Comparison of ENCODE assay signal across 15 cellular contexts in genomic region chr4:84846985-84847384, GRCh38.
"Had no signal": no experiment of that assay in that cellular context is flagged by ENCODE, and none has a peak within 500 bp of the region (broad histone marks: within the 10 kb centered on the region; RNA-seq: fewer than 3 reads in every experiment).

No MANE protein-coding gene starts in this region.

- H3K4me3 ChIP-seq: breast epithelium, heart right ventricle, lower lobe of right lung, ovary had no signal

- H3K4me3 Mint-ChIP-seq: activated CD4-positive, alpha-beta T cell treated with anti-CD3 and anti-CD28 coated beads, Interleukin-2, amount 10 ng/mL, durations not matched to agents 7 days and 5 days; activated naive CD8-positive, alpha-beta T cell treated with anti-CD3 and anti-CD28 coated beads for 36 hours; activated T-helper 1 cell treated with anti-CD3 and anti-CD28 coated beads, Interleukin-12 subunit alpha, Interleukin-12 subunit beta, Interleukin-2, Interleukin-4 antibody, amounts not matched to agents 30 ng/mL and 10 ng/mL and 1 ng/mL, durations not matched to agents 14 hours and 24 hours and 36 hours; dendritic cell treated with granulocyte-macrophage colony-stimulating factor and Interleukin-4, amounts not matched to agents 40 ng/mL and 50 ng/mL, for 4 days; effector memory CD8-positive, alpha-beta T cell; mesothelial cell of epicardium; stimulated activated naive B cell treated with anti-CD40 and anti-IgM and Interleukin-4, amounts not matched to agents 10 μg/mL and 1 μg/mL and 100 μg/mL, for 72 hours had no signal

- H3K36me3 Mint-ChIP-seq: activated naive CD8-positive, alpha-beta T cell treated with anti-CD3 and anti-CD28 coated beads for 36 hours; stimulated activated naive B cell treated with anti-CD40 and anti-IgM and Interleukin-4, amounts not matched to agents 10 μg/mL and 1 μg/mL and 100 μg/mL, for 72 hours had no signal

- H3K4me1 Mint-ChIP-seq: activated CD4-positive, alpha-beta T cell treated with anti-CD3 and anti-CD28 coated beads, Interleukin-2, amount 10 ng/mL, durations not matched to agents 7 days and 5 days; activated naive CD8-positive, alpha-beta T cell treated with anti-CD3 and anti-CD28 coated beads for 36 hours; stimulated activated naive B cell treated with anti-CD40 and anti-IgM and Interleukin-4, amounts not matched to agents 10 μg/mL and 1 μg/mL and 100 μg/mL, for 72 hours had no signal

- H3K36me3 ChIP-seq: breast epithelium, ovary had no signal

- DNase-seq: activated CD4-positive, alpha-beta T cell treated with anti-CD3 and anti-CD28 coated beads, Interleukin-2, amount 10 ng/mL, durations not matched to agents 7 days and 5 days; activated naive CD8-positive, alpha-beta T cell treated with anti-CD3 and anti-CD28 coated beads for 36 hours; anterior cingulate cortex; effector memory CD8-positive, alpha-beta T cell; heart right ventricle; lower lobe of right lung; ovary; stimulated activated CD4-positive, alpha-beta T cell treated with anti-CD3 and anti-CD28 coated beads, Interleukin-4, amount 100 ng/mL, for 1 hour; stimulated activated naive B cell treated with anti-CD40 and anti-IgM and Interleukin-4, amounts not matched to agents 10 μg/mL and 1 μg/mL and 100 μg/mL, for 72 hours; substantia nigra; trophoblast cell had no signal

- H3K27me3 ChIP-seq: breast epithelium, heart right ventricle, ovary had no signal

- H3K27ac Mint-ChIP-seq: activated CD4-positive, alpha-beta T cell treated with anti-CD3 and anti-CD28 coated beads, Interleukin-2, amount 10 ng/mL, durations not matched to agents 7 days and 5 days; activated naive CD8-positive, alpha-beta T cell treated with anti-CD3 and anti-CD28 coated beads for 36 hours; activated T-helper 1 cell treated with anti-CD3 and anti-CD28 coated beads, Interleukin-12 subunit alpha, Interleukin-12 subunit beta, Interleukin-2, Interleukin-4 antibody, amounts not matched to agents 30 ng/mL and 10 ng/mL and 1 ng/mL, durations not matched to agents 14 hours and 24 hours and 36 hours; dendritic cell treated with granulocyte-macrophage colony-stimulating factor and Interleukin-4, amounts not matched to agents 40 ng/mL and 50 ng/mL, for 4 days; effector memory CD8-positive, alpha-beta T cell; mesothelial cell of epicardium; stimulated activated naive B cell treated with anti-CD40 and anti-IgM and Interleukin-4, amounts not matched to agents 10 μg/mL and 1 μg/mL and 100 μg/mL, for 72 hours had no signal

- H3K27ac ChIP-seq: breast epithelium, lower lobe of right lung, ovary had no signal

- ATAC-seq: effector memory CD8-positive, alpha-beta T cell; heart right ventricle; lower lobe of right lung; stimulated activated naive B cell treated with anti-CD40 and anti-IgM and Interleukin-4, amounts not matched to agents 10 μg/mL and 1 μg/mL and 100 μg/mL, for 72 hours had no signal

- H3K4me1 ChIP-seq: breast epithelium, lower lobe of right lung had no signal

- H3K27me3 Mint-ChIP-seq: dendritic cell treated with granulocyte-macrophage colony-stimulating factor and Interleukin-4, amounts not matched to agents 40 ng/mL and 50 ng/mL, for 4 days; effector memory CD8-positive, alpha-beta T cell had no signal

- H3K9me3 Mint-ChIP-seq: activated CD4-positive, alpha-beta T cell treated with anti-CD3 and anti-CD28 coated beads, Interleukin-2, amount 10 ng/mL, durations not matched to agents 7 days and 5 days; activated naive CD8-positive, alpha-beta T cell treated with anti-CD3 and anti-CD28 coated beads for 36 hours; activated T-helper 1 cell treated with anti-CD3 and anti-CD28 coated beads, Interleukin-12 subunit alpha, Interleukin-12 subunit beta, Interleukin-2, Interleukin-4 antibody, amounts not matched to agents 30 ng/mL and 10 ng/mL and 1 ng/mL, durations not matched to agents 14 hours and 24 hours and 36 hours; dendritic cell treated with granulocyte-macrophage colony-stimulating factor and Interleukin-4, amounts not matched to agents 40 ng/mL and 50 ng/mL, for 4 days; mesothelial cell of epicardium; stimulated activated naive B cell treated with anti-CD40 and anti-IgM and Interleukin-4, amounts not matched to agents 10 μg/mL and 1 μg/mL and 100 μg/mL, for 72 hours had no signal

- H3K9me3 ChIP-seq: breast epithelium, heart right ventricle, lower lobe of right lung, ovary had no signal
